10 cellular contexts compared by ENCODE assay signal in genomic region chr5:132525299-132525724, GRCh38. TPM values are rescaled to one million over a fixed set of nuclear protein-coding genes. Genes with fewer than 3 reads are reported as not detected.
A peak's percentile ranks its signal among the peaks of the same experiment; 100 is the strongest.
DNase-seq lines count a peak whose midpoint lies in the region; ATAC-seq, FAIRE-seq and TF ChIP-seq lines count a peak whose summit lies in the region.
"Had no signal": no experiment of that assay in that cellular context is flagged by ENCODE, and none has a peak within 500 bp of the region (broad histone marks: within the 10 kb centered on the region; RNA-seq: fewer than 3 reads in every experiment).

No MANE protein-coding gene starts in this region.

- no peaks in the 10 kb centered on the region for H3K79me2 ChIP-seq in HepG2 (ENCODE audit: insufficient read depth, low read length)

- no peak overlapping the region for H3K4me2 ChIP-seq in HepG2 (ENCODE audit: low read depth, low read length)

- intact Hi-C loops in activated T-helper 1 cell treated with anti-CD3 and anti-CD28 coated beads, Interleukin-12 subunit alpha, Interleukin-12 subunit beta, Interleukin-2, Interleukin-4 antibody, amounts not matched to agents 30 ng/mL and 10 ng/mL and 1 ng/mL, durations not matched to agents 14 hours and 24 hours and 36 hours (cut with micrococcal nuclease) = loop anchor here (1.0 to 5.0 kb wide), 8 partner anchors 21 to 226 kb away; partner anchors contain the start of genes IL13 and KIF3A
- intact Hi-C loops in HepG2 (cut with micrococcal nuclease; ENCODE audit: unreplicated experiment) = loop anchor here (5.0 to 10.0 kb wide), 3 partner anchors 62 to 359 kb away; no protein-coding TSS in a partner anchor

- TF ChIP-seq POLR2A in HepG2 (IDR thresholded peaks at IDR 0.05; ENCODE audit: insufficient read depth in 1 of 2, low read depth in 2 of 2, low read length in 2 of 2) = no peak

- no peaks in the 10 kb centered on the region for H3K36me3 ChIP-seq in HepG2 (replicated peaks in 1 of 2; ENCODE audit: control insufficient read depth in 1 of 2, insufficient read depth in 2 of 2, low read length in 2 of 2)

- TF ChIP-seq CTCF in HepG2 (CRISPR knock-in tag; IDR thresholded peaks at IDR 0.05) (no peak), chondrocyte (IDR thresholded peaks at IDR 0.05) (no peak)

- ATAC-seq in GM18520 (IDR thresholded peaks at IDR 0.05; ENCODE audit: unreplicated experiment) (peak; percentile 64), GM21367 (IDR thresholded peaks at IDR 0.05; ENCODE audit: unreplicated experiment) (peak; percentile 57), HG03135 (IDR thresholded peaks at IDR 0.05; ENCODE audit: unreplicated experiment) (peak; percentile 63), HepG2 (no peak)

- peaks cover 14% of the 10 kb centered on the region for H3K9me3 Mint-ChIP-seq in activated T-helper 1 cell treated with anti-CD3 and anti-CD28 coated beads, Interleukin-12 subunit alpha, Interleukin-12 subunit beta, Interleukin-2, Interleukin-4 antibody, amounts not matched to agents 30 ng/mL and 10 ng/mL and 1 ng/mL, durations not matched to agents 14 hours and 24 hours and 36 hours
- no peaks in the 10 kb centered on the region for H3K9me3 Mint-ChIP-seq in chondrocyte (ENCODE audit: low read depth)

- no peaks in the 10 kb centered on the region for H4K20me1 ChIP-seq in HepG2 (ENCODE audit: insufficient read depth, low read length)

- H3K4me1 Mint-ChIP-seq in activated T-helper 1 cell treated with anti-CD3 and anti-CD28 coated beads, Interleukin-12 subunit alpha, Interleukin-12 subunit beta, Interleukin-2, Interleukin-4 antibody, amounts not matched to agents 30 ng/mL and 10 ng/mL and 1 ng/mL, durations not matched to agents 14 hours and 24 hours and 36 hours (ENCODE audit: low read depth) = peaks cover 66% of the 10 kb centered on the region
- peaks cover 3% of the 10 kb centered on the region for H3K4me1 Mint-ChIP-seq in chondrocyte (ENCODE audit: low read depth)
- H3K4me1 Mint-ChIP-seq: mesothelial cell of epicardium had no signal

- H3K9me3 ChIP-seq in HepG2 (ENCODE audit: low read length) = no peaks in the 10 kb centered on the region

- H3K4me3 Mint-ChIP-seq in activated T-helper 1 cell treated with anti-CD3 and anti-CD28 coated beads, Interleukin-12 subunit alpha, Interleukin-12 subunit beta, Interleukin-2, Interleukin-4 antibody, amounts not matched to agents 30 ng/mL and 10 ng/mL and 1 ng/mL, durations not matched to agents 14 hours and 24 hours and 36 hours = peak overlapping the region; percentile 72
- H3K4me3 Mint-ChIP-seq in chondrocyte (ENCODE audit: unreplicated experiment) = no peak overlapping the region
- H3K4me3 Mint-ChIP-seq: mesothelial cell of epicardium had no signal

- in situ Hi-C loops in HepG2 (cut with HindIII; ENCODE audit: extremely low pct_ligation_motif_present, low pct_unique_long_range_greater_than_20kb) = no loop called here

- TF ChIP-seq RAD21 in HepG2 (CRISPR knock-in tag; IDR thresholded peaks at IDR 0.05) = no peak

- peaks cover 6% of the 10 kb centered on the region for H3K36me3 Mint-ChIP-seq in activated T-helper 1 cell treated with anti-CD3 and anti-CD28 coated beads, Interleukin-12 subunit alpha, Interleukin-12 subunit beta, Interleukin-2, Interleukin-4 antibody, amounts not matched to agents 30 ng/mL and 10 ng/mL and 1 ng/mL, durations not matched to agents 14 hours and 24 hours and 36 hours (ENCODE audit: low read depth)
- no peaks in the 10 kb centered on the region for H3K36me3 Mint-ChIP-seq in chondrocyte (ENCODE audit: low read depth)
- H3K36me3 Mint-ChIP-seq: mesothelial cell of epicardium had no signal

- no peak overlapping the region for H2AFZ ChIP-seq in HepG2 (ENCODE audit: low read length)

- no peaks in the 10 kb centered on the region for H3K27me3 Mint-ChIP-seq in activated T-helper 1 cell treated with anti-CD3 and anti-CD28 coated beads, Interleukin-12 subunit alpha, Interleukin-12 subunit beta, Interleukin-2, Interleukin-4 antibody, amounts not matched to agents 30 ng/mL and 10 ng/mL and 1 ng/mL, durations not matched to agents 14 hours and 24 hours and 36 hours (ENCODE audit: insufficient read depth)
- H3K27me3 Mint-ChIP-seq in chondrocyte (ENCODE audit: low read depth) = peaks cover 5% of the 10 kb centered on the region

- DNase-seq in activated T-helper 1 cell treated with anti-CD3 and anti-CD28 coated beads, Interleukin-12 subunit alpha, Interleukin-12 subunit beta, Interleukin-2, Interleukin-4 antibody, amounts not matched to agents 30 ng/mL and 10 ng/mL and 1 ng/mL, durations not matched to agents 14 hours and 24 hours and 36 hours (ENCODE audit: low spot score) = no peak
- DNase-seq in HepG2 (ENCODE audit: low spot score) = no peak
- DNase-seq in AG20443 (ENCODE audit: low spot score) = no peak
- no peak for DNase-seq in chondrocyte (ENCODE audit: low spot score)
- DNase-seq in NCI-H524 treated with DMSO at 0.1 percent for 48 hours (lab: John Stamatoyannopoulos, UW) = no peak
- DNase-seq: stimulated activated CD4-positive, alpha-beta T cell treated with anti-CD3 and anti-CD28 coated beads, Interleukin-2, amount 100 ng/mL, for 48 hours had no signal

- peaks cover 14% of the 10 kb centered on the region for H3K4me1 ChIP-seq in HepG2 (ENCODE audit: insufficient read depth, low read length)

- CTCF ChIA-PET in HepG2 (lab: Yijun Ruan, JAX; ENCODE audit: low intra/inter-chr PET ratio, low total read pairs) = interaction anchor here (2.2 kb wide), 1 partner anchor 152 kb away, joined by 12 read pairs; no protein-coding TSS in a partner anchor

- TF ChIP-seq EP300 in HepG2 (IDR thresholded peaks at IDR 0.05; ENCODE audit: low read depth in 2 of 2, low read length in 2 of 2) (no peak), HepG2 (CRISPR knock-in tag; IDR thresholded peaks at IDR 0.05; ENCODE audit: borderline replicate concordance) (no peak)

- POLR2A ChIA-PET in HepG2 (lab: Yijun Ruan, JAX) = no interaction called here

- no peak overlapping the region for H3K27ac ChIP-seq in HepG2 (ENCODE audit: extremely low read length, insufficient read depth, low read length)

- H3K27me3 ChIP-seq in HepG2 (ENCODE audit: control insufficient read depth in 1 of 2, insufficient read depth in 2 of 2, low read length in 2 of 2) = no peaks in the 10 kb centered on the region

- H3K4me3 ChIP-seq in HepG2 (replicated peaks in 1 of 3; ENCODE audit: insufficient read depth in 1 of 3, low read depth in 2 of 3, low read length in 3 of 3) = no peak overlapping the region

- BruUV-seq in HepG2 (replicated peaks; lab: Mats Ljungman, UMichigan) = no TSS peak

- no peak overlapping the region for H3K9ac ChIP-seq in HepG2 (ENCODE audit: insufficient read depth, low read depth, low read length)

- no peak for FAIRE-seq in HepG2 (lab: Jason Lieb, UNC)

- H3K27ac Mint-ChIP-seq in activated T-helper 1 cell treated with anti-CD3 and anti-CD28 coated beads, Interleukin-12 subunit alpha, Interleukin-12 subunit beta, Interleukin-2, Interleukin-4 antibody, amounts not matched to agents 30 ng/mL and 10 ng/mL and 1 ng/mL, durations not matched to agents 14 hours and 24 hours and 36 hours = peak overlapping the region; percentile 94
- H3K27ac Mint-ChIP-seq in chondrocyte (ENCODE audit: unreplicated experiment) = no peak overlapping the region
- H3K27ac Mint-ChIP-seq: mesothelial cell of epicardium had no signal

RNA-seq across cellular contexts. Expression of gene IL5, which starts 18.0 kb away (rescaled TPM):
- total RNA-seq in activated T-helper 1 cell treated with anti-CD3 and anti-CD28 coated beads, Interleukin-12 subunit alpha, Interleukin-12 subunit beta, Interleukin-2, Interleukin-4 antibody, amounts not matched to agents 30 ng/mL and 10 ng/mL and 1 ng/mL, durations not matched to agents 14 hours and 24 hours and 36 hours = 1.5 and 2.2 TPM in 2 replicates
- total RNA-seq in HepG2 (2016; rRNA removed; fragmentation: Illumina TruSeq; extraction: Trizol) (not detected in 2 replicates), chondrocyte (not detected in 3 replicates)
- not detected in 2 replicates for total RNA-seq in HepG2 (2016; cell fraction: cytosol; rRNA removed; fragmentation: Illumina TruSeq; extraction: Trizol; ENCODE audit: low read depth)
- total RNA-seq in HepG2 (2016; cell fraction: insoluble cytoplasmic fraction; rRNA removed; fragmentation: Illumina TruSeq; extraction: Trizol) = not detected in 2 replicates
- not detected in 2 replicates for total RNA-seq in HepG2 (2016; cell fraction: membrane; rRNA removed; fragmentation: Illumina TruSeq; extraction: Trizol)
- not detected in 2 replicates for total RNA-seq in HepG2 (2016; cell fraction: nucleus; rRNA removed; fragmentation: Illumina TruSeq; extraction: Trizol)
- polyA plus RNA-seq in HepG2 (2011; rRNA removed) = not detected in 2 replicates
- polyA plus RNA-seq in HepG2 (2011; cell fraction: cytosol; rRNA removed) = not detected in 2 replicates
- polyA plus RNA-seq in HepG2 (2011; cell fraction: nucleus; rRNA removed) = not detected in 2 replicates
- not detected in 2 replicates for polyA plus RNA-seq in HepG2 (2012)
- polyA plus RNA-seq in HepG2 (2016; cell fraction: cytosol; fragmentation: Illumina TruSeq; extraction: Trizol; ENCODE audit: low read depth) = not detected in 2 replicates
- polyA plus RNA-seq in HepG2 (2016; cell fraction: insoluble cytoplasmic fraction; fragmentation: Illumina TruSeq; extraction: Trizol; ENCODE audit: low read depth) = not detected in 2 replicates
- not detected in 2 replicates for polyA plus RNA-seq in HepG2 (2016; cell fraction: membrane; fragmentation: Illumina TruSeq; extraction: Trizol; ENCODE audit: low read depth)
- polyA plus RNA-seq in HepG2 (2016; cell fraction: nucleus; fragmentation: Illumina TruSeq; extraction: Trizol; ENCODE audit: insufficient read depth, low read depth) = not detected in 2 replicates
- polyA minus RNA-seq in HepG2 (2011; rRNA and poly(A)+ RNA removed; ENCODE audit: low replicate concordance) = not detected in 2 replicates
- not detected in 2 replicates for polyA minus RNA-seq in HepG2 (2011; cell fraction: cytosol; rRNA and poly(A)+ RNA removed)
- polyA minus RNA-seq in HepG2 (2011; cell fraction: nucleus; rRNA and poly(A)+ RNA removed) = not detected in 2 replicates
- total RNA-seq: mesothelial cell of epicardium had no signal

RNA-seq across cellular contexts. Expression of gene RAD50, which starts 31.5 kb away (rescaled TPM):
- 30.9 and 33.0 TPM in 2 replicates for total RNA-seq in activated T-helper 1 cell treated with anti-CD3 and anti-CD28 coated beads, Interleukin-12 subunit alpha, Interleukin-12 subunit beta, Interleukin-2, Interleukin-4 antibody, amounts not matched to agents 30 ng/mL and 10 ng/mL and 1 ng/mL, durations not matched to agents 14 hours and 24 hours and 36 hours
- 23.4 and 40.1 TPM in 2 replicates for total RNA-seq in HepG2 (2016; rRNA removed; fragmentation: Illumina TruSeq; extraction: Trizol)
- total RNA-seq in HepG2 (2016; cell fraction: cytosol; rRNA removed; fragmentation: Illumina TruSeq; extraction: Trizol; ENCODE audit: low read depth) = 2.6 and 2.9 TPM in 2 replicates
- 23.3 and 37.9 TPM in 2 replicates for total RNA-seq in HepG2 (2016; cell fraction: insoluble cytoplasmic fraction; rRNA removed; fragmentation: Illumina TruSeq; extraction: Trizol)
- 6.3 and 8.5 TPM in 2 replicates for total RNA-seq in HepG2 (2016; cell fraction: membrane; rRNA removed; fragmentation: Illumina TruSeq; extraction: Trizol)
- 33.7 and 36.5 TPM in 2 replicates for total RNA-seq in HepG2 (2016; cell fraction: nucleus; rRNA removed; fragmentation: Illumina TruSeq; extraction: Trizol)
- polyA plus RNA-seq in HepG2 (2011; rRNA removed) = 13.6 and 19.2 TPM in 2 replicates
- 7.1 and 10.6 TPM in 2 replicates for polyA plus RNA-seq in HepG2 (2011; cell fraction: cytosol; rRNA removed)
- 24.8 and 26.5 TPM in 2 replicates for polyA plus RNA-seq in HepG2 (2011; cell fraction: nucleus; rRNA removed)
- 20.6 and 27.9 TPM in 2 replicates for polyA plus RNA-seq in HepG2 (2012)
- 0.74 and 1.1 TPM in 2 replicates for polyA plus RNA-seq in HepG2 (2016; cell fraction: cytosol; fragmentation: Illumina TruSeq; extraction: Trizol; ENCODE audit: low read depth)
- 28.7 and 29.8 TPM in 2 replicates for polyA plus RNA-seq in HepG2 (2016; cell fraction: insoluble cytoplasmic fraction; fragmentation: Illumina TruSeq; extraction: Trizol; ENCODE audit: low read depth)
- 1.5 and 3.2 TPM in 2 replicates for polyA plus RNA-seq in HepG2 (2016; cell fraction: membrane; fragmentation: Illumina TruSeq; extraction: Trizol; ENCODE audit: low read depth)
- polyA plus RNA-seq in HepG2 (2016; cell fraction: nucleus; fragmentation: Illumina TruSeq; extraction: Trizol; ENCODE audit: insufficient read depth, low read depth) = 26.8 and 32.5 TPM in 2 replicates
- polyA minus RNA-seq in HepG2 (2011; rRNA and poly(A)+ RNA removed; ENCODE audit: low replicate concordance) = 12.0 and 21.4 TPM in 2 replicates
- 16.4 and 16.9 TPM in 2 replicates for polyA minus RNA-seq in HepG2 (2011; cell fraction: cytosol; rRNA and poly(A)+ RNA removed)
- 69.9 and 76.1 TPM in 2 replicates for polyA minus RNA-seq in HepG2 (2011; cell fraction: nucleus; rRNA and poly(A)+ RNA removed)
- total RNA-seq in chondrocyte = 27.7 to 30.7 TPM (median 27.8 TPM) in 3 replicates

RNA-seq across cellular contexts. Expression of gene IRF1, which starts 34.7 kb away (rescaled TPM):
- total RNA-seq in activated T-helper 1 cell treated with anti-CD3 and anti-CD28 coated beads, Interleukin-12 subunit alpha, Interleukin-12 subunit beta, Interleukin-2, Interleukin-4 antibody, amounts not matched to agents 30 ng/mL and 10 ng/mL and 1 ng/mL, durations not matched to agents 14 hours and 24 hours and 36 hours = 190 and 198 TPM in 2 replicates
- total RNA-seq in HepG2 (2016; rRNA removed; fragmentation: Illumina TruSeq; extraction: Trizol) = 5.8 and 8.8 TPM in 2 replicates
- 1.2 and 1.9 TPM in 2 replicates for total RNA-seq in HepG2 (2016; cell fraction: cytosol; rRNA removed; fragmentation: Illumina TruSeq; extraction: Trizol; ENCODE audit: low read depth)
- total RNA-seq in HepG2 (2016; cell fraction: insoluble cytoplasmic fraction; rRNA removed; fragmentation: Illumina TruSeq; extraction: Trizol) = 4.4 and 10.1 TPM in 2 replicates
- 2.5 and 3.3 TPM in 2 replicates for total RNA-seq in HepG2 (2016; cell fraction: membrane; rRNA removed; fragmentation: Illumina TruSeq; extraction: Trizol)
- 14.5 and 19.2 TPM in 2 replicates for total RNA-seq in HepG2 (2016; cell fraction: nucleus; rRNA removed; fragmentation: Illumina TruSeq; extraction: Trizol)
- polyA plus RNA-seq in HepG2 (2011; rRNA removed) = 4.1 and 4.4 TPM in 2 replicates
- 4.7 and 4.8 TPM in 2 replicates for polyA plus RNA-seq in HepG2 (2011; cell fraction: cytosol; rRNA removed)
- polyA plus RNA-seq in HepG2 (2011; cell fraction: nucleus; rRNA removed) = 10.1 and 10.8 TPM in 2 replicates
- 3.4 and 4.0 TPM in 2 replicates for polyA plus RNA-seq in HepG2 (2012)
- polyA plus RNA-seq in HepG2 (2016; cell fraction: cytosol; fragmentation: Illumina TruSeq; extraction: Trizol; ENCODE audit: low read depth) = 0.75 and 0.77 TPM in 2 replicates
- 5.3 and 6.8 TPM in 2 replicates for polyA plus RNA-seq in HepG2 (2016; cell fraction: insoluble cytoplasmic fraction; fragmentation: Illumina TruSeq; extraction: Trizol; ENCODE audit: low read depth)
- polyA plus RNA-seq in HepG2 (2016; cell fraction: membrane; fragmentation: Illumina TruSeq; extraction: Trizol; ENCODE audit: low read depth) = 0.80 and 1.4 TPM in 2 replicates
- polyA plus RNA-seq in HepG2 (2016; cell fraction: nucleus; fragmentation: Illumina TruSeq; extraction: Trizol; ENCODE audit: insufficient read depth, low read depth) = 8.7 and 9.9 TPM in 2 replicates
- 24.0 and 36.4 TPM in 2 replicates for polyA minus RNA-seq in HepG2 (2011; rRNA and poly(A)+ RNA removed; ENCODE audit: low replicate concordance)
- polyA minus RNA-seq in HepG2 (2011; cell fraction: cytosol; rRNA and poly(A)+ RNA removed) = 4.7 and 7.5 TPM in 2 replicates
- polyA minus RNA-seq in HepG2 (2011; cell fraction: nucleus; rRNA and poly(A)+ RNA removed) = 28.5 and 37.7 TPM in 2 replicates
- 10.8 to 17.8 TPM (median 16.3 TPM) in 3 replicates for total RNA-seq in chondrocyte
